ENCODE assay signal across 6 cellular contexts in the genomic region with DNA sequence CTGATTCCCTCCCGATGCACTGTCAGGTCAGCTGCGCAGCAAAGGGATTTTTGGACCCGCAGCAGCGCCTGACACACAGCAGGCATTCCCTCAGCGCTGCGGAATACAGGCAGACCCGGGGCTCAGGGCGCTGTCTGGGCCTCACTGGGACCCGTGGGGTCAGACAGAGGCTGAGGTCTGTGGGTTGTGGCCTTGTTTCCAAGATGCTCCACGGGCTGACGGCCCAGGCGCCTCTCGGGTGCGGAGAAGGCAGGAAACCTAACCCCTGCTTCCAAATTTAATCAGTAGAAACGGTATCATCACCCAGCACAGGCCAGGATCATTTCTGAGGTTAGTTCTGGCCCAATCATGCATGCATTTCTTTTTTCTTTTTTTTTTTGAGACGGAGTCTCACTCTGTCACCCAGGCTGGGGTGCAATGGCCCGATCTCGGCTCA. TPM values are rescaled to one million over a fixed set of nuclear protein-coding genes. Genes with fewer than 3 reads are reported as not detected.
DNase-seq lines count a peak whose midpoint lies in the region; ATAC-seq and TF ChIP-seq lines count a peak whose summit lies in the region.

No MANE protein-coding gene starts in this region.

- H3K27ac ChIP-seq in brain microvascular endothelial cell (peak overlapping the region; percentile 49), neural progenitor cell (no peak overlapping the region)

- peak overlapping the region; percentile 11 for H2AFZ ChIP-seq in neural progenitor cell (replicated peaks)

- peaks cover 41% of the 10 kb centered on the region for H4K20me1 ChIP-seq in neural progenitor cell (ENCODE audit: low read depth)

- peak overlapping the region; percentile 49 for H3K4me3 ChIP-seq in H7 (ENCODE audit: insufficient read depth, low read depth, low read length)
- peak overlapping the region; percentile 52 for H3K4me3 ChIP-seq in brain microvascular endothelial cell (ENCODE audit: low read depth, low read length)
- peak overlapping the region; percentile 100 for H3K4me3 ChIP-seq in neural progenitor cell

- H3K9me3 Mint-ChIP-seq in neural progenitor cell = peaks cover 3% of the 10 kb centered on the region

- peak overlapping the region; percentile 47 for H3K4me2 ChIP-seq in neural progenitor cell

- in situ Hi-C loops in brain microvascular endothelial cell (cut with HindIII; ENCODE audit: low pct_ligation_motif_present, low sequenced_read_pairs) = no loop called here

- H3K9ac ChIP-seq in neural progenitor cell = no peak overlapping the region

- H3K27me3 ChIP-seq in H7 (ENCODE audit: control insufficient read depth, insufficient read depth, low read length) (no peaks in the 10 kb centered on the region), brain microvascular endothelial cell (replicated peaks) (no peaks in the 10 kb centered on the region), neural progenitor cell (peaks cover 7% of the 10 kb centered on the region)

- H3K4me3 Mint-ChIP-seq in neural progenitor cell = peak overlapping the region; percentile 86

- peaks cover 5% of the 10 kb centered on the region for H3K27me3 Mint-ChIP-seq in neural progenitor cell (ENCODE audit: insufficient read depth, low read depth)

- H3K4me1 ChIP-seq in neural progenitor cell = peaks cover 12% of the 10 kb centered on the region

- no peaks in the 10 kb centered on the region for H3K36me3 Mint-ChIP-seq in neural progenitor cell

- H3K36me3 ChIP-seq in H7 (replicated peaks; ENCODE audit: control insufficient read depth, insufficient read depth, low read length) = no peaks in the 10 kb centered on the region
- H3K36me3 ChIP-seq in brain microvascular endothelial cell (replicated peaks) = peaks cover 1% of the 10 kb centered on the region
- no peaks in the 10 kb centered on the region for H3K36me3 ChIP-seq in neural progenitor cell

- H3K79me2 ChIP-seq in neural progenitor cell (ENCODE audit: low read depth) = peaks cover 43% of the 10 kb centered on the region

- peaks cover 11% of the 10 kb centered on the region for H3F3A ChIP-seq in neural progenitor cell (ENCODE audit: low read depth)

- H3K9me3 ChIP-seq in neural progenitor cell (ENCODE audit: low read depth) = no peaks in the 10 kb centered on the region

- H3K4me1 Mint-ChIP-seq in neural progenitor cell = peaks cover 20% of the 10 kb centered on the region

- ATAC-seq in HG03095 (IDR thresholded peaks at IDR 0.05; ENCODE audit: unreplicated experiment) = no peak

- no peak overlapping the region for H3K27ac Mint-ChIP-seq in neural progenitor cell

- TF ChIP-seq CTCF in brain microvascular endothelial cell (IDR thresholded peaks at IDR 0.05; ENCODE audit: low read depth, low read length, missing control alignments) (no peak), neural progenitor cell (IDR thresholded peaks at IDR 0.05) (no peak)

- DNase-seq in H7 (peak; percentile 84), brain microvascular endothelial cell (no peak), neural progenitor cell (ENCODE audit: low spot score) (no peak), NCI-H2029 (lab: John Stamatoyannopoulos, UW) (no peak)
- no peak for DNase-seq in stimulated activated CD4-positive, alpha-beta T cell treated with anti-CD3 and anti-CD28 coated beads, Interleukin-1b, Interleukin-23, amount 100 ng/mL, for 48 hours

RNA-seq across cellular contexts. Expression of a gene that starts 0.7 kb away (rescaled TPM):
- 119 and 128 TPM in 2 replicates for total RNA-seq in H7 (2014; rRNA removed; shearing (Covaris generic))
- 9.7 and 50.9 TPM in 2 replicates for total RNA-seq in neural progenitor cell (ENCODE audit: low replicate concordance)

RNA-seq across cellular contexts. Expression of a gene that starts 12.5 kb away (rescaled TPM):
- total RNA-seq in H7 (2014; rRNA removed; shearing (Covaris generic)) = 7.4 and 9.7 TPM in 2 replicates
- 2.4 and 21.9 TPM in 2 replicates for total RNA-seq in neural progenitor cell (ENCODE audit: low replicate concordance)

RNA-seq across cellular contexts. Expression of a gene that starts 24.0 kb away (rescaled TPM):
- total RNA-seq in H7 (2014; rRNA removed; shearing (Covaris generic)) = not detected in 2 replicates
- 0.37 TPM in 1 of 2 replicates, not detected in the other for total RNA-seq in neural progenitor cell (ENCODE audit: low replicate concordance)

RNA-seq across cellular contexts. Expression of a gene that starts 30.4 kb away (rescaled TPM):
- 120 and 128 TPM in 2 replicates for total RNA-seq in H7 (2014; rRNA removed; shearing (Covaris generic))
- total RNA-seq in neural progenitor cell (ENCODE audit: low replicate concordance) = 14.1 and 68.6 TPM in 2 replicates

RNA-seq across cellular contexts. Expression of a gene that starts 31.6 kb away (rescaled TPM):
- total RNA-seq in H7 (2014; rRNA removed; shearing (Covaris generic)) = not detected in 2 replicates
- total RNA-seq in neural progenitor cell (ENCODE audit: low replicate concordance) = not detected in 2 replicates

Comparison
In these comparisons a context has a peak if more than half of its experiments do, and no peak if none do; other contexts are left out.
1. H3K4me3 ChIP-seq: peak in every context shown above with its lines; median percentile 100 in neural progenitor cell; 52 in brain microvascular endothelial cell; 49 in H7.